In genomic region chr10:103353281-103353680, GRCh38 we compare ENCODE assay signal across 1 cellular context.
TF ChIP-seq lines count a peak whose summit lies in the region.

No MANE protein-coding gene starts in this region.

TF ChIP-seq in H1, 55 proteins besides CTCF, POLR2A, EP300 and RAD21:
- TF ChIP-seq TEAD4 (IDR thresholded peaks at IDR 0.05; ENCODE audit: low read depth, low read length) (no peak), SIRT6 (IDR thresholded peaks at IDR 0.05; ENCODE audit: low read length) (no peak), SUZ12 (IDR thresholded peaks at IDR 0.05; ENCODE audit: low read length) (no peak), CREB1 (IDR thresholded peaks at IDR 0.05) (no peak), ASH2L (IDR thresholded peaks at IDR 0.05; ENCODE audit: low read length) (no peak), EZH2 (IDR thresholded peaks at IDR 0.05; ENCODE audit: low read depth, low read length, severe bottlenecking) (no peak), NRF1 (IDR thresholded peaks at IDR 0.05; ENCODE audit: low read depth, low read length) (no peak), CBX5 (IDR thresholded peaks at IDR 0.05; ENCODE audit: low read depth, low read length) (no peak), HDAC2 (IDR thresholded peaks at IDR 0.05; ENCODE audit: borderline replicate concordance in 1 of 2, low read depth in 2 of 2, low read length in 2 of 2) (no peak), POU5F1 (IDR thresholded peaks at IDR 0.05; ENCODE audit: low read depth, low read length) (no peak), CHD1 (IDR thresholded peaks at IDR 0.05; ENCODE audit: low read depth, low read length) (no peak), KDM5A (IDR thresholded peaks at IDR 0.05; ENCODE audit: low read length) (no peak), JUND (IDR thresholded peaks at IDR 0.05; ENCODE audit: low read length) (no peak), BRCA1 (IDR thresholded peaks at IDR 0.05; ENCODE audit: low read depth, low read length) (no peak), RNF2 (IDR thresholded peaks at IDR 0.05; ENCODE audit: borderline replicate concordance, low read depth, low read length, missing control alignments, poor library complexity, severe bottlenecking) (no peak)
